In the genomic region with DNA sequence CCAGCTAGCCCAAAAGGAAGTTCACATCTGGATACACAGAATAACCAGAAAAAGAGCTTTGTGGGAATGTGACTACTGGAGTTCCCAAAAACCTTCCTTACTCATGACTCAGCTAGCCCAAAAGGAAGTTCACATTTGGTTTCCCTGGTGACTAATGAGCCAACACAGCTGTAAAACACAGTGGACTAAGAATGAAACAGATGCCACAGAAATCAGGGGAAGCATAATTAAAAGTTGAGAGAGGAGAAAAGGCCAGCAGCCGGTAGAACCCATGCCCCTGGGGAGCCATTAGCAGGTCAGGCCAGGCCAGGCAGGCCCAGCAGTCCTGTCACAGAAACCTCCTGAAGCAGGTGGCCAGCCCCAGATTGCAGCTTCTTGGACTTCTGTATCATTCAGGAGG, we compare ENCODE assay signal across 8 cellular contexts.
DNase-seq lines count a peak whose midpoint lies in the region; ATAC-seq and TF ChIP-seq lines count a peak whose summit lies in the region.

No MANE protein-coding gene starts in this region.

- no peaks in the 10 kb centered on the region for H3K36me3 ChIP-seq in body of pancreas (replicated peaks in 1 of 2; ENCODE audit: insufficient read depth in 1 of 2, low read depth in 2 of 2)
- H3K36me3 ChIP-seq in thoracic aorta = no peaks in the 10 kb centered on the region

- H3K27ac ChIP-seq in body of pancreas = peak overlapping the region; percentile 21 to 67 (median 46)
- H3K27ac ChIP-seq in thoracic aorta = peak overlapping the region; percentile 80 to 95

- CTCF ChIA-PET in HEK293T (lab: Yijun Ruan, JAX) = interaction anchor here (2.0 kb wide), 1 partner anchor 14 kb away, joined by 8 read pairs; no protein-coding TSS in a partner anchor

- TF ChIP-seq CTCF in body of pancreas (IDR thresholded peaks at IDR 0.05) = no peak
- no peak for TF ChIP-seq CTCF in thoracic aorta (IDR thresholded peaks at IDR 0.05)

- H3K9me3 ChIP-seq in body of pancreas (no peaks in the 10 kb centered on the region), thoracic aorta (no peaks in the 10 kb centered on the region)

- TF ChIP-seq POLR2A in body of pancreas (IDR thresholded peaks at IDR 0.05) = no peak

- ATAC-seq in GM21390 (IDR thresholded peaks at IDR 0.05; ENCODE audit: unreplicated experiment) = peak; percentile 55
- ATAC-seq in body of pancreas = peak; percentile 70
- ATAC-seq in left colon = peak; percentile 58
- ATAC-seq in thoracic aorta (ENCODE audit: insufficient number of reproducible peaks, low FRiP score, low read depth) = peak; percentile 67
- no peak for ATAC-seq in HG02623 (IDR thresholded peaks at IDR 0.05; ENCODE audit: unreplicated experiment)

- intact Hi-C loops in body of pancreas (cut with DNase I) = no loop called here
- intact Hi-C loops in left colon (cut with DNase I, micrococcal nuclease) = no loop called here

- 36 to 54% methylated on average over 1 of the region's 1 CpG for WGBS in body of pancreas, 2 donors

- H3K4me1 ChIP-seq in body of pancreas (peaks cover 30% of the 10 kb centered on the region), thoracic aorta (ENCODE audit: control insufficient read depth in 1 of 2, low read depth in 2 of 2) (peaks cover 71 to 96% of the 10 kb centered on the region in 2 donors)

- H3K27me3 ChIP-seq in body of pancreas (no peaks in the 10 kb centered on the region), thoracic aorta (replicated peaks; ENCODE audit: insufficient read depth) (no peaks in the 10 kb centered on the region)

- peak; percentile 23 for DNase-seq in Ammon's horn (ENCODE audit: low spot score)
- peak; percentile 82 for DNase-seq in MV-4-11 (lab: John Stamatoyannopoulos, UW)
- peak in 2 of 4 donors; percentile 20 to 65 for DNase-seq in body of pancreas
- DNase-seq in left colon = peak in 1 of 2 donors; percentile 20
- no peak for DNase-seq in thoracic aorta (ENCODE audit: low spot score)
- no peak for DNase-seq in HEK293T (ENCODE audit: extremely low spot score)

- POLR2A ChIA-PET in HEK293T (lab: Yijun Ruan, JAX) = no interaction called here

- no peak overlapping the region for H3K4me3 ChIP-seq in body of pancreas
- H3K4me3 ChIP-seq in thoracic aorta = peak overlapping the region; percentile 39

TF ChIP-seq in HEK293T, 16 proteins besides CTCF, POLR2A, EP300 and RAD21:
- no peak for TF ChIP-seq FOXK2 (IDR thresholded peaks at IDR 0.05)
- TF ChIP-seq LEF1 (IDR thresholded peaks at IDR 0.05; ENCODE audit: borderline replicate concordance) = no peak
- no peak for TF ChIP-seq ARNT (IDR thresholded peaks at IDR 0.05)
- no peak for TF ChIP-seq L3MBTL2 (conservative IDR thresholded peaks at IDR 0.05)
- no peak for TF ChIP-seq CTBP1 (IDR thresholded peaks at IDR 0.05; ENCODE audit: borderline replicate concordance)
- TF ChIP-seq ELF4 (IDR thresholded peaks at IDR 0.05) = no peak
- no peak for TF ChIP-seq FOXA1 (IDR thresholded peaks at IDR 0.05)
- TF ChIP-seq SP1 (IDR thresholded peaks at IDR 0.05) = no peak
- TF ChIP-seq NFRKB (IDR thresholded peaks at IDR 0.05) = no peak
- TF ChIP-seq HDGF (IDR thresholded peaks at IDR 0.05; ENCODE audit: borderline replicate concordance) = no peak
- TF ChIP-seq SUZ12 (IDR thresholded peaks at IDR 0.05) = no peak
- TF ChIP-seq TARDBP (IDR thresholded peaks at IDR 0.05) = no peak
- TF ChIP-seq, protein P1, sequence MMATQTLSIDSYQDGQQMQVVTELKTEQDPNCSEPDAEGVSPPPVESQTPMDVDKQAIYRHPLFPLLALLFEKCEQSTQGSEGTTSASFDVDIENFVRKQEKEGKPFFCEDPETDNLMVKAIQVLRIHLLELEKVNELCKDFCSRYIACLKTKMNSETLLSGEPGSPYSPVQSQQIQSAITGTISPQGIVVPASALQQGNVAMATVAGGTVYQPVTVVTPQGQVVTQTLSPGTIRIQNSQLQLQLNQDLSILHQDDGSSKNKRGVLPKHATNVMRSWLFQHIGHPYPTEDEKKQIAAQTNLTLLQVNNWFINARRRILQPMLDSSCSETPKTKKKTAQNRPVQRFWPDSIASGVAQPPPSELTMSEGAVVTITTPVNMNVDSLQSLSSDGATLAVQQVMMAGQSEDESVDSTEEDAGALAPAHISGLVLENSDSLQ (IDR thresholded peaks at IDR 0.05) = no peak
- TF ChIP-seq ZNF384 (IDR thresholded peaks at IDR 0.05) = no peak

Comparison
In these comparisons a context has a peak if more than half of its experiments do, and no peak if none do; other contexts are left out.
1. DNase-seq: peak in Ammon's horn (single experiment) and MV-4-11 (single experiment); none in thoracic aorta (single experiment) and HEK293T (single experiment).